8 cellular contexts compared by ENCODE assay signal in genomic region chr14:101812071-101812470, GRCh38. TPM values are rescaled to one million over a fixed set of nuclear protein-coding genes. Genes with fewer than 3 reads are reported as not detected.
DNase-seq lines count a peak whose midpoint lies in the region; ATAC-seq and TF ChIP-seq lines count a peak whose summit lies in the region.

No MANE protein-coding gene starts in this region.

- peak overlapping the region in 2 of 3 donors; percentile 99 to 100 for H3K27ac ChIP-seq in thyroid gland

- H3K4me3 ChIP-seq in thyroid gland (replicated peaks in 1 of 3), result no peak overlapping the region

- TF ChIP-seq POLR2A in thyroid gland (IDR thresholded peaks at IDR 0.05), result no peak

- no peak for ATAC-seq in memory B cell (ENCODE audit: low read depth)
- ATAC-seq in HG03469 (IDR thresholded peaks at IDR 0.05; ENCODE audit: unreplicated experiment), result no peak

- CTCF ChIA-PET in activated naive CD4-positive, alpha-beta T cell treated with anti-CD3 and anti-CD28 coated beads for 36 hours (lab: Charles Lee), result interaction anchor here (1.0 kb wide), 1 partner anchor 41 kb away, joined by 3 read pairs; no protein-coding TSS in a partner anchor

- no peaks in the 10 kb centered on the region for H3K9me3 ChIP-seq in thyroid gland

- H3K27me3 ChIP-seq in thyroid gland, result no peaks in the 10 kb centered on the region

- DNase-seq in activated naive CD4-positive, alpha-beta T cell treated with anti-CD3 and anti-CD28 coated beads for 36 hours, result peak; percentile 35
- DNase-seq in activated naive CD4-positive, alpha-beta T cell (lab: John Stamatoyannopoulos, UW), result no peak
- DNase-seq in activated T-helper 1 cell treated with anti-CD3 and anti-CD28 coated beads, Interleukin-12 subunit alpha, Interleukin-12 subunit beta, Interleukin-2, Interleukin-4 antibody, amounts not matched to agents 30 ng/mL and 10 ng/mL and 1 ng/mL, durations not matched to agents 14 hours and 24 hours and 36 hours (ENCODE audit: low spot score), result no peak
- DNase-seq in memory B cell (ENCODE audit: low spot score in 2 of 2) (no peak), thyroid gland (no peak), globus pallidus (ENCODE audit: low spot score) (no peak), HPDE6-E6E7 (ENCODE audit: extremely low spot score) (no peak)

- 73 to 77% methylated on average over 11 of the region's 11 CpGs for WGBS in thyroid gland, 2 donors

- TF ChIP-seq CTCF in thyroid gland (IDR thresholded peaks at IDR 0.05), result no peak

- peak overlapping the region; percentile 74 for H3K4me3 Mint-ChIP-seq in activated naive CD4-positive, alpha-beta T cell treated with anti-CD3 and anti-CD28 coated beads for 36 hours
- peak overlapping the region; percentile 83 for H3K4me3 Mint-ChIP-seq in activated T-helper 1 cell treated with anti-CD3 and anti-CD28 coated beads, Interleukin-12 subunit alpha, Interleukin-12 subunit beta, Interleukin-2, Interleukin-4 antibody, amounts not matched to agents 30 ng/mL and 10 ng/mL and 1 ng/mL, durations not matched to agents 14 hours and 24 hours and 36 hours
- H3K4me3 Mint-ChIP-seq in memory B cell, result peak overlapping the region; percentile 66

- peak overlapping the region; percentile 93 for H3K27ac Mint-ChIP-seq in activated naive CD4-positive, alpha-beta T cell treated with anti-CD3 and anti-CD28 coated beads for 36 hours
- peak overlapping the region; percentile 72 for H3K27ac Mint-ChIP-seq in activated T-helper 1 cell treated with anti-CD3 and anti-CD28 coated beads, Interleukin-12 subunit alpha, Interleukin-12 subunit beta, Interleukin-2, Interleukin-4 antibody, amounts not matched to agents 30 ng/mL and 10 ng/mL and 1 ng/mL, durations not matched to agents 14 hours and 24 hours and 36 hours
- peak overlapping the region; percentile 84 for H3K27ac Mint-ChIP-seq in memory B cell

- H3K9me3 Mint-ChIP-seq in activated naive CD4-positive, alpha-beta T cell treated with anti-CD3 and anti-CD28 coated beads for 36 hours, result no peaks in the 10 kb centered on the region
- H3K9me3 Mint-ChIP-seq in activated T-helper 1 cell treated with anti-CD3 and anti-CD28 coated beads, Interleukin-12 subunit alpha, Interleukin-12 subunit beta, Interleukin-2, Interleukin-4 antibody, amounts not matched to agents 30 ng/mL and 10 ng/mL and 1 ng/mL, durations not matched to agents 14 hours and 24 hours and 36 hours, result no peaks in the 10 kb centered on the region
- H3K9me3 Mint-ChIP-seq in memory B cell, result no peaks in the 10 kb centered on the region

- H3K36me3 Mint-ChIP-seq in activated naive CD4-positive, alpha-beta T cell treated with anti-CD3 and anti-CD28 coated beads for 36 hours (ENCODE audit: low read depth), result peaks cover 25% of the 10 kb centered on the region
- peaks cover 31% of the 10 kb centered on the region for H3K36me3 Mint-ChIP-seq in activated T-helper 1 cell treated with anti-CD3 and anti-CD28 coated beads, Interleukin-12 subunit alpha, Interleukin-12 subunit beta, Interleukin-2, Interleukin-4 antibody, amounts not matched to agents 30 ng/mL and 10 ng/mL and 1 ng/mL, durations not matched to agents 14 hours and 24 hours and 36 hours (ENCODE audit: low read depth)
- peaks cover 21% of the 10 kb centered on the region for H3K36me3 Mint-ChIP-seq in memory B cell

- H3K4me1 ChIP-seq in thyroid gland, result peaks cover 21 to 46% of the 10 kb centered on the region in 2 donors

- intact Hi-C loops in activated naive CD4-positive, alpha-beta T cell treated with anti-CD3 and anti-CD28 coated beads for 36 hours (cut with micrococcal nuclease), result loop anchor here (5.0 to 10.0 kb wide), 2 partner anchors 370 to 993 kb away; no protein-coding TSS in a partner anchor
- intact Hi-C loops in activated T-helper 1 cell treated with anti-CD3 and anti-CD28 coated beads, Interleukin-12 subunit alpha, Interleukin-12 subunit beta, Interleukin-2, Interleukin-4 antibody, amounts not matched to agents 30 ng/mL and 10 ng/mL and 1 ng/mL, durations not matched to agents 14 hours and 24 hours and 36 hours (cut with micrococcal nuclease), result loop anchor here (5.0 to 10.0 kb wide), 3 partner anchors 550 to 1437 kb away; partner anchors contain the start of genes CINP, TECPR2 and WDR25
- intact Hi-C loops in thyroid gland (cut with DNase I), result no loop called here

- no peaks in the 10 kb centered on the region for H3K36me3 ChIP-seq in thyroid gland

- H3K27me3 Mint-ChIP-seq in activated naive CD4-positive, alpha-beta T cell treated with anti-CD3 and anti-CD28 coated beads for 36 hours (ENCODE audit: low read depth), result no peaks in the 10 kb centered on the region
- no peaks in the 10 kb centered on the region for H3K27me3 Mint-ChIP-seq in activated T-helper 1 cell treated with anti-CD3 and anti-CD28 coated beads, Interleukin-12 subunit alpha, Interleukin-12 subunit beta, Interleukin-2, Interleukin-4 antibody, amounts not matched to agents 30 ng/mL and 10 ng/mL and 1 ng/mL, durations not matched to agents 14 hours and 24 hours and 36 hours (ENCODE audit: insufficient read depth)
- H3K27me3 Mint-ChIP-seq in memory B cell, result no peaks in the 10 kb centered on the region

- peaks cover 61% of the 10 kb centered on the region for H3K4me1 Mint-ChIP-seq in activated naive CD4-positive, alpha-beta T cell treated with anti-CD3 and anti-CD28 coated beads for 36 hours (ENCODE audit: low read depth)
- peaks cover 71% of the 10 kb centered on the region for H3K4me1 Mint-ChIP-seq in activated T-helper 1 cell treated with anti-CD3 and anti-CD28 coated beads, Interleukin-12 subunit alpha, Interleukin-12 subunit beta, Interleukin-2, Interleukin-4 antibody, amounts not matched to agents 30 ng/mL and 10 ng/mL and 1 ng/mL, durations not matched to agents 14 hours and 24 hours and 36 hours (ENCODE audit: low read depth)
- peaks cover 34% of the 10 kb centered on the region for H3K4me1 Mint-ChIP-seq in memory B cell

RNA-seq across cellular contexts. Expression of gene PPP2R5C, which starts 50.6 kb away (rescaled TPM):
- 100 to 1,000 TPM; 280 to 294 TPM for total RNA-seq in activated naive CD4-positive, alpha-beta T cell treated with anti-CD3 and anti-CD28 coated beads for 36 hours
- total RNA-seq in activated T-helper 1 cell treated with anti-CD3 and anti-CD28 coated beads, Interleukin-12 subunit alpha, Interleukin-12 subunit beta, Interleukin-2, Interleukin-4 antibody, amounts not matched to agents 30 ng/mL and 10 ng/mL and 1 ng/mL, durations not matched to agents 14 hours and 24 hours and 36 hours, result 157 and 166 TPM in 2 replicates
- 100 to 1,000 TPM; 105 to 209 (median 141) TPM for total RNA-seq in thyroid gland
